2 cellular contexts compared by ENCODE assay signal in genomic region chr16:23729503-23730424, GRCh38.
TF ChIP-seq lines count a peak whose summit lies in the region.

No MANE protein-coding gene starts in this region.

TF ChIP-seq in K562, 482 proteins besides CTCF, POLR2A, EP300 and RAD21 (continues in another document):
- TF ChIP-seq GABPB1 (CRISPR knock-in tag; IDR thresholded peaks at IDR 0.05) (no peak), MITF (IDR thresholded peaks at IDR 0.05) (no peak), TCF15 (CRISPR knock-in tag; IDR thresholded peaks at IDR 0.05) (no peak), CEBPB (tag; IDR thresholded peaks at IDR 0.05) (peak; percentile 93), MCM3 (IDR thresholded peaks at IDR 0.05) (no peak), ZNF354B (CRISPR knock-in tag; IDR thresholded peaks at IDR 0.05) (no peak), ELK1 (CRISPR knock-in tag; IDR thresholded peaks at IDR 0.05) (no peak), MYC (IDR thresholded peaks at IDR 0.05; ENCODE audit: low read depth, low read length) (peak; percentile 60), MYC (CRISPR knock-in tag; IDR thresholded peaks at IDR 0.05; ENCODE audit: borderline replicate concordance, low read depth) (no peak), ARHGAP35 (IDR thresholded peaks at IDR 0.05; ENCODE audit: partially characterized antibody) (no peak), STAT6 (CRISPR knock-in tag; IDR thresholded peaks at IDR 0.05) (no peak), EGR1 (conservative IDR thresholded peaks at IDR 0.05) (no peak), KDM1A (IDR thresholded peaks at IDR 0.05) (no peak), CAMTA2 (CRISPR knock-in tag; conservative IDR thresholded peaks at IDR 0.05) (no peak), HNRNPLL (IDR thresholded peaks at IDR 0.05; ENCODE audit: low read depth, low read length, poor library complexity, severe bottlenecking) (no peak), ATF4 (CRISPR knock-in tag; IDR thresholded peaks at IDR 0.05) (peak; percentile 46; the same call in 1 of the 2 replicates), KDM4B (IDR thresholded peaks at IDR 0.05; ENCODE audit: borderline replicate concordance in 2 of 2, low read depth in 1 of 2) (peak in 1 of 2 experiments; percentile 57; a peak in 1 of 4 replicates), POLR3A (IDR thresholded peaks at IDR 0.05; ENCODE audit: borderline replicate concordance, extremely low read depth, insufficient read depth, insufficient read length) (no peak), ETV5 (CRISPR knock-in tag; IDR thresholded peaks at IDR 0.05; ENCODE audit: low read depth) (0 out of 2 replicates have a peak, but pooled peaks have one; percentile 35), U2AF1 (optimal IDR thresholded peaks at IDR 0.05; ENCODE audit: low read depth, low read length) (no peak), ZNF511 (CRISPR knock-in tag; IDR thresholded peaks at IDR 0.05) (no peak), THRA (IDR thresholded peaks at IDR 0.05) (no peak), RBM34 (IDR thresholded peaks at IDR 0.05; ENCODE audit: borderline replicate concordance, insufficient read depth, low read length) (no peak)

TF ChIP-seq in GM12891, 5 proteins besides CTCF, POLR2A, EP300 and RAD21:
- TF ChIP-seq POU2F2 (IDR thresholded peaks at IDR 0.05; ENCODE audit: low read depth, low read length) (no peak), PAX5 (IDR thresholded peaks at IDR 0.05; ENCODE audit: insufficient read depth, low read length, severe bottlenecking) (no peak), POLR2AphosphoS5 (IDR thresholded peaks at IDR 0.05; ENCODE audit: low read depth, low read length) (no peak), TAF1 (IDR thresholded peaks at IDR 0.05; ENCODE audit: low read depth, low read length) (no peak), SPI1 (IDR thresholded peaks at IDR 0.05; ENCODE audit: low read depth, low read length) (no peak)
